In the genomic region with DNA sequence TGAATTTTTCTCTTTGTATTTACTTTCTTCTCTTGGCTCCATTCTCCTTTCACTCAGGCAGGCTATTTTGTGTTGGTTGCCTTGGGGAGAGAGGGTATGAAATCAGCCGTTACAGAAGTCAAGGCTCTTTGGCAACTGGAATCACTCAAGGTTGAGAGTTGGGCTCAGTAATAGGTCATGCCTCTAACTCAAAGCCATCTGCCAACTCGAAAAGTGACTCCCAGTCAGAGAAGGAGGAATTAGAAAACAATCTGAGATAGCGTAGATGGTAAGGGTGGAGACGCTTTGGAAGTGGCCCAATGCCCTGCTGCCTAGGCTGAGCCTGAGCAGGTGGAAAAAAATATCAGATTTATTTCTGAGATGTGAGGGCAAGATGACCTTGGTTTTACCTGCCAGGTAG, we compare ENCODE assay signal across 34 cellular contexts.
"Had no signal": no experiment of that assay in that cellular context is flagged by ENCODE, and none has a peak within 500 bp of the region (broad histone marks: within the 10 kb centered on the region; RNA-seq: fewer than 3 reads in every experiment).

No MANE protein-coding gene starts in this region.

- H3K4me3 ChIP-seq: MG63 had no signal

- DNase-seq: Karpas-422, Kasumi-1, MG63, MM.1S, MV-4-11, NCI-H1048, NCI-H1092, NCI-H1092 treated with DMSO at 0.1 percent for 48 hours, NCI-H1105, NCI-H1105 treated with DMSO at 0.1 percent for 48 hours, NCI-H1417, NCI-H1417 treated with DMSO at 0.1 percent for 48 hours, NCI-H1436, NCI-H1436 treated with DMSO at 0.1 percent for 48 hours, NCI-H146, NCI-H1694, NCI-H1694 treated with DMSO at 0.1 percent for 48 hours, NCI-H187, NCI-H187 treated with DMSO at 0.1 percent for 48 hours, NCI-H1930, NCI-H2029, NCI-H2029 treated with DMSO at 0.1 percent for 48 hours, NCI-H2081, NCI-H2081 treated with DMSO at 0.1 percent for 48 hours, NCI-H2107, NCI-H2171, NCI-H2171 treated with DMSO at 0.1 percent for 48 hours, NCI-H2227 treated with DMSO at 0.1 percent for 48 hours, NCI-H226, NCI-H345, NCI-H446, NCI-H446 treated with DMSO at 0.1 percent for 48 hours, NCI-H510A, NCI-H510A treated with DMSO at 0.1 percent for 48 hours had no signal

- H3K9me3 ChIP-seq: MG63 had no signal

- H3K36me3 ChIP-seq: MG63 had no signal
